In genomic region chr18:10659594-10659993, GRCh38 we compare ENCODE assay signal across 1 cellular context.
TF ChIP-seq lines count a peak whose summit lies in the region.

No MANE protein-coding gene starts in this region.

TF ChIP-seq in GM23338, 12 proteins besides CTCF, POLR2A, EP300 and RAD21:
- TF ChIP-seq ZNF462 (CRISPR knock-in tag; IDR thresholded peaks at IDR 0.05) (no peak), CREB1 (CRISPR knock-in tag; IDR thresholded peaks at IDR 0.05; ENCODE audit: low read depth) (no peak), ZNF331 (CRISPR knock-in tag; IDR thresholded peaks at IDR 0.05; ENCODE audit: low read depth) (no peak), NANOG (IDR thresholded peaks at IDR 0.05; ENCODE audit: borderline replicate concordance) (no peak)
TF ChIP-seq in GM23338: peak in this region for 0.
